ENCODE assay signal across 32 cellular contexts in the genomic region with DNA sequence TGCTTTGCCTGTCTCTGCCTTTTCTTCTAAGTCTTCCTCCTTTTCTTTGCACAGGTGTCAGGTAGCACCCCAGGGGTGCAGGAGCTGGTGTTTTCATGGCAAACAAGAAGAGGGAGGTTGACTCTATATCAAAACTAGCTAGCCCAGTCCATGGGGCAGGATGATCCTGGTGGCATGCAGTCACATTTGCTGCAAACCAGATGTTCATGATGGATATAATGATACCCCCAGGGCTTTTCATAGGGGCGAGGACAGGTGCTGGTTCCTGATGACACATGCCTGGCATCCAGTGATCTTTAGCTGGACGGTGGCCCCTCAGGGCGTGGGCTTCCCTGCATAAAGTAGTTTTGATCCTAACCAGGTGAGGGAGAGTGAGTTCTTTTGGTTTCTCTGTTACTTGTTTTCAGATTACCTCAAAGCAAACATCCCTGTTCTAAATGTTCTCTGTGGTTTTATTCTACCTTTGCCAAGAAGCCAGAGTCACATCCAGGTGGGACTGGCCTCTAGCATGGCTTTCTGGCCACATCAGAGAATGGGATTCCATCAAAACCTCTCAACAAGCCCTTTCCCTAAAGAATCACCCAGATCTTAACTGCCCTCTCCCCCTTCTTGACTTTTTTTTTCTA. TPM values are rescaled to one million over a fixed set of nuclear protein-coding genes. Genes with fewer than 3 reads are reported as not detected.
A peak's percentile ranks its signal among the peaks of the same experiment; 100 is the strongest.
DNase-seq lines count a peak whose midpoint lies in the region; ATAC-seq, FAIRE-seq and TF ChIP-seq lines count a peak whose summit lies in the region.
"Had no signal": no experiment of that assay in that cellular context is flagged by ENCODE, and none has a peak within 500 bp of the region (broad histone marks: within the 10 kb centered on the region; RNA-seq: fewer than 3 reads in every experiment).

No MANE protein-coding gene starts in this region.

- in situ Hi-C loops in gastrocnemius medialis (cut with MboI; ENCODE audit: low sequenced_read_pairs in 4 of 4), result no loop called here

- TF ChIP-seq POLR2A in gastrocnemius medialis (IDR thresholded peaks at IDR 0.05), result no peak
- no peak for TF ChIP-seq POLR2A in testis (IDR thresholded peaks at IDR 0.05)
- TF ChIP-seq POLR2A in GM12892 (IDR thresholded peaks at IDR 0.05; ENCODE audit: low read depth, low read length), result no peak

- H3K27me3 ChIP-seq in PC-3 (ENCODE audit: low read length) (no peaks in the 10 kb centered on the region), endodermal cell (ENCODE audit: control insufficient read depth, insufficient read depth, low read length, poor library complexity, severe bottlenecking) (no peaks in the 10 kb centered on the region), gastrocnemius medialis (no peaks in the 10 kb centered on the region), testis (no peaks in the 10 kb centered on the region)
- H3K27me3 ChIP-seq: BLaER1, tibial nerve had no signal

- H3K27ac ChIP-seq in PC-3 (ENCODE audit: low read length) (peak overlapping the region; percentile 67), endodermal cell (ENCODE audit: low read depth, low read length) (no peak overlapping the region), gastrocnemius medialis (no peak overlapping the region), testis (no peak overlapping the region)
- H3K27ac ChIP-seq: BLaER1, KMS-11, tibial nerve had no signal

- peaks cover 3% of the 10 kb centered on the region; the same call in 1 of the 2 replicates for H3K36me3 ChIP-seq in PC-3 (ENCODE audit: low read depth, low read length)
- H3K36me3 ChIP-seq in endodermal cell (ENCODE audit: control insufficient read depth, insufficient read depth, low read length), result no peaks in the 10 kb centered on the region
- no peaks in the 10 kb centered on the region for H3K36me3 ChIP-seq in gastrocnemius medialis
- H3K36me3 ChIP-seq in testis (ENCODE audit: low read depth, missing control alignments), result no peaks in the 10 kb centered on the region

- H3K4me1 ChIP-seq in PC-3 (ENCODE audit: insufficient read depth, low read length) (peaks cover 39% of the 10 kb centered on the region), endodermal cell (ENCODE audit: control insufficient read depth, insufficient read depth, low read length) (peaks cover 8% of the 10 kb centered on the region), gastrocnemius medialis (no peaks in the 10 kb centered on the region), testis (no peaks in the 10 kb centered on the region)
- H3K4me1 ChIP-seq: BLaER1, tibial nerve had no signal

- H3K9ac ChIP-seq in PC-3 (ENCODE audit: low read length) (no peak overlapping the region), endodermal cell (ENCODE audit: extremely low read depth, low read length, poor library complexity, severe bottlenecking) (no peak overlapping the region)
- H3K9ac ChIP-seq: BLaER1, KMS-11 had no signal

- H3F3A ChIP-seq in PC-3 (ENCODE audit: low read length, unreplicated experiment), result no peaks in the 10 kb centered on the region

- no peak overlapping the region for H2AFZ ChIP-seq in PC-3 (ENCODE audit: low read length)

- CTCF ChIA-PET in activated CD4-positive, alpha-beta T cell treated with anti-CD3 and anti-CD28 coated beads, Interleukin-2, amount 10 ng/mL, durations not matched to agents 7 days and 5 days (lab: Charles Lee), result interaction anchor here (0.7 to 1.3 kb wide), 3 partner anchors 12 to 176 kb away, joined by 3 read pairs; no protein-coding TSS in a partner anchor
- CTCF ChIA-PET in PC-3 (lab: Charles Lee), result no interaction called here

- no peak for TF ChIP-seq CTCF in PC-3 (conservative IDR thresholded peaks at IDR 0.05; ENCODE audit: low read depth, low read length)
- TF ChIP-seq CTCF in endodermal cell (conservative IDR thresholded peaks at IDR 0.05), result no peak
- TF ChIP-seq CTCF in gastrocnemius medialis (IDR thresholded peaks at IDR 0.05 in 4 of 5, conservative IDR thresholded peaks at IDR 0.05 in 1 of 5), result no peak
- TF ChIP-seq CTCF in testis (IDR thresholded peaks at IDR 0.05), result no peak

- H3K79me2 ChIP-seq in PC-3 (ENCODE audit: low read length), result peaks cover 34% of the 10 kb centered on the region

- no peaks in the 10 kb centered on the region for H3K27me3 Mint-ChIP-seq in activated CD4-positive, alpha-beta T cell treated with anti-CD3 and anti-CD28 coated beads, Interleukin-2, amount 10 ng/mL, durations not matched to agents 7 days and 5 days
- H3K27me3 Mint-ChIP-seq in endodermal cell (ENCODE audit: insufficient read depth), result peaks cover 1% of the 10 kb centered on the region
- H3K27me3 Mint-ChIP-seq: naive B cell; stimulated activated naive CD8-positive, alpha-beta T cell treated with anti-CD3 and anti-CD28 coated beads, Interleukin-15, Interleukin-2, amounts not matched to agents 100 ng/mL and 50 ng/mL, for 24 hours; T-cell had no signal

- H3K9me3 Mint-ChIP-seq in activated CD4-positive, alpha-beta T cell treated with anti-CD3 and anti-CD28 coated beads, Interleukin-2, amount 10 ng/mL, durations not matched to agents 7 days and 5 days, result peaks cover 13% of the 10 kb centered on the region
- peaks cover 6% of the 10 kb centered on the region for H3K9me3 Mint-ChIP-seq in endodermal cell

- no peak overlapping the region for H3K4me3 Mint-ChIP-seq in activated CD4-positive, alpha-beta T cell treated with anti-CD3 and anti-CD28 coated beads, Interleukin-2, amount 10 ng/mL, durations not matched to agents 7 days and 5 days
- H3K4me3 Mint-ChIP-seq in endodermal cell, result no peak overlapping the region
- H3K4me3 Mint-ChIP-seq: naive B cell; stimulated activated naive CD8-positive, alpha-beta T cell treated with anti-CD3 and anti-CD28 coated beads, Interleukin-15, Interleukin-2, amounts not matched to agents 100 ng/mL and 50 ng/mL, for 24 hours; T-cell had no signal

- no peaks in the 10 kb centered on the region for H3K9me2 ChIP-seq in PC-3 (replicated peaks; ENCODE audit: low read length)

- H3K36me3 Mint-ChIP-seq in activated CD4-positive, alpha-beta T cell treated with anti-CD3 and anti-CD28 coated beads, Interleukin-2, amount 10 ng/mL, durations not matched to agents 7 days and 5 days (ENCODE audit: low read depth), result peaks cover 53% of the 10 kb centered on the region
- H3K36me3 Mint-ChIP-seq in endodermal cell (ENCODE audit: low read depth), result peaks cover 20% of the 10 kb centered on the region

- 86% methylated on average over 3 of the region's 3 CpGs; no CpG with 5 or more reads in 1 of the 2 experiments for WGBS in endodermal cell (ENCODE audit: insufficient coverage in 1 of 2, insufficient read length in 1 of 2), 2 experiments
- WGBS in testis, 2 donors, result 88 to 93% methylated on average over 3 of the region's 3 CpGs

- peaks cover 24% of the 10 kb centered on the region for H3K4me1 Mint-ChIP-seq in activated CD4-positive, alpha-beta T cell treated with anti-CD3 and anti-CD28 coated beads, Interleukin-2, amount 10 ng/mL, durations not matched to agents 7 days and 5 days
- peaks cover 38% of the 10 kb centered on the region for H3K4me1 Mint-ChIP-seq in endodermal cell

- peak overlapping the region; percentile 58 for H3K4me2 ChIP-seq in PC-3 (ENCODE audit: low read length)
- H3K4me2 ChIP-seq: BLaER1, KMS-11, smooth muscle cell had no signal

- H3K4me3 ChIP-seq in PC-3 (ENCODE audit: low read length) (no peak overlapping the region), endodermal cell (ENCODE audit: low read length) (no peak overlapping the region), gastrocnemius medialis (no peak overlapping the region), testis (no peak overlapping the region)
- H3K4me3 ChIP-seq: BLaER1, smooth muscle cell, tibial nerve had no signal

- no peaks in the 10 kb centered on the region for H4K20me1 ChIP-seq in PC-3 (ENCODE audit: low read length)

- POLR2A ChIA-PET in activated CD4-positive, alpha-beta T cell treated with anti-CD3 and anti-CD28 coated beads, Interleukin-2, amount 10 ng/mL, durations not matched to agents 7 days and 5 days (lab: Charles Lee), result no interaction called here
- POLR2A ChIA-PET in PC-3 (lab: Charles Lee; ENCODE audit: unreplicated experiment), result interaction anchor here (0.6 kb wide), 1 partner anchor 15 kb away, joined by 4 read pairs; no protein-coding TSS in a partner anchor

- no TSS peak for BruUV-seq in PC-3 (replicated peaks; lab: Mats Ljungman, UMichigan)

- DNase-seq in activated CD4-positive, alpha-beta T cell treated with anti-CD3 and anti-CD28 coated beads, Interleukin-2, amount 10 ng/mL, durations not matched to agents 7 days and 5 days, result no peak
- DNase-seq in activated CD4-positive, alpha-beta T cell treated with anti-CD3 and anti-CD28 coated beads, Interleukin-2, amount 50 U/mL, for 4 hours, result no peak
- DNase-seq in PC-3 (peak; percentile 77), endodermal cell (peak; percentile 60), occipital lobe (lab: John Stamatoyannopoulos, UW) (no peak), gastrocnemius medialis (no peak), testis (no peak), GM12892 (ENCODE audit: insufficient read length) (no peak)
- DNase-seq: activated CD4-positive, alpha-beta T cell treated with anti-CD3 and anti-CD28 coated beads for 48 hours; activated effector memory CD4-positive, alpha-beta T cell treated with Interleukin-2 at 50 U/mL for 16 hours; HCEC 1CT; left colon; MV-4-11; naive B cell; NCI-H187; NCI-H774; retina; SHP77; T-cell had no signal

- H3K27ac Mint-ChIP-seq in activated CD4-positive, alpha-beta T cell treated with anti-CD3 and anti-CD28 coated beads, Interleukin-2, amount 10 ng/mL, durations not matched to agents 7 days and 5 days, result peak overlapping the region; percentile 36
- no peak overlapping the region for H3K27ac Mint-ChIP-seq in endodermal cell
- H3K27ac Mint-ChIP-seq: stimulated activated naive CD8-positive, alpha-beta T cell treated with anti-CD3 and anti-CD28 coated beads, Interleukin-15, Interleukin-2, amounts not matched to agents 100 ng/mL and 50 ng/mL, for 24 hours had no signal

- ATAC-seq in PC-3, result peak; percentile 37
- no peak for ATAC-seq in gastrocnemius medialis
- ATAC-seq: left colon, T-cell had no signal

- H3K9me3 ChIP-seq in PC-3 (ENCODE audit: low read length) (no peaks in the 10 kb centered on the region), endodermal cell (ENCODE audit: control insufficient read depth, low read length) (no peaks in the 10 kb centered on the region), gastrocnemius medialis (no peaks in the 10 kb centered on the region), testis (no peaks in the 10 kb centered on the region)
- H3K9me3 ChIP-seq: tibial nerve had no signal

- FAIRE-seq in GM12892 (lab: Jason Lieb, UNC), result no peak
- FAIRE-seq: endothelial cell of umbilical vein had no signal

- intact Hi-C loops in PC-3 (cut with micrococcal nuclease) (no loop called here), gastrocnemius medialis (cut with DNase I; ENCODE audit: low total_unique reads) (no loop called here), testis (cut with DNase I; ENCODE audit: low total_unique reads) (no loop called here)

RNA-seq across cellular contexts. Expression of gene UBA6, which starts 11.2 kb away (rescaled TPM):
- 10 to 100 TPM; 73.3 to 82.0 TPM for total RNA-seq in activated CD4-positive, alpha-beta T cell treated with anti-CD3 and anti-CD28 coated beads, Interleukin-2, amount 10 ng/mL, durations not matched to agents 7 days and 5 days
- 94.6 and 107 TPM in 2 replicates for total RNA-seq in PC-3 (2014; rRNA removed)
- 100 to 1,000 TPM in 1 of 2 donors, 10 to 100 TPM in 1; 83.1 to 117 TPM for total RNA-seq in endodermal cell
- polyA plus RNA-seq in endodermal cell (2013, experiment 1 of 2), result 63.2 TPM
- polyA plus RNA-seq in endodermal cell (2013, experiment 2 of 2), result 61.2 TPM
- 127 TPM for total RNA-seq in occipital lobe
- 100 to 1,000 TPM in 1 of 4 donors, 10 to 100 TPM in 3; 38.9 to 103 (median 46.3) TPM for total RNA-seq in gastrocnemius medialis
- total RNA-seq in testis, result 10 to 100 TPM; 76.2 to 86.8 TPM
- 19.7 TPM for polyA plus RNA-seq in testis (ENCODE audit: insufficient read depth, low read depth, low replicate concordance)
- 34.0 TPM for polyA plus RNA-seq in GM12892 (2012; ENCODE audit: missing spikeins)

RNA-seq across cellular contexts. Expression of gene GNRHR, which starts 42.1 kb away (rescaled TPM):
- total RNA-seq in activated CD4-positive, alpha-beta T cell treated with anti-CD3 and anti-CD28 coated beads, Interleukin-2, amount 10 ng/mL, durations not matched to agents 7 days and 5 days, result not detected
- total RNA-seq in PC-3 (2014; rRNA removed) (not detected in 2 replicates), endodermal cell (not detected), occipital lobe (not detected), gastrocnemius medialis (not detected), testis (under 1 TPM in 1 of 2 donors, not detected in 1; 0.16 TPM)
- polyA plus RNA-seq in endodermal cell (2013, experiment 1 of 2), result not detected
- polyA plus RNA-seq in endodermal cell (2013, experiment 2 of 2), result not detected
- not detected for polyA plus RNA-seq in testis (ENCODE audit: insufficient read depth, low read depth, low replicate concordance)
- 0.23 TPM for polyA plus RNA-seq in GM12892 (2012; ENCODE audit: missing spikeins)
- total RNA-seq: A673, cardiac septum, dermis microvascular lymphatic vessel endothelial cell, endothelial cell of umbilical vein, HT1080, left colon, mesenteric fat pad, OCI-LY7, osteoblast, T-cell, tibial nerve had no signal
- polyA plus RNA-seq: endothelial cell of umbilical vein, smooth muscle cell had no signal

Comparison
In these comparisons a context has a peak if more than half of its experiments do, and no peak if none do; other contexts are left out.
1. DNase-seq: peak in PC-3 (single experiment) and endodermal cell (single experiment); none in activated CD4-positive, alpha-beta T cell treated with anti-CD3 and anti-CD28 coated beads, Interleukin-2, amount 10 ng/mL, durations not matched to agents 7 days and 5 days (single experiment), activated CD4-positive, alpha-beta T cell treated with anti-CD3 and anti-CD28 coated beads, Interleukin-2, amount 50 U/mL, for 4 hours (0 of 2), occipital lobe (single experiment), gastrocnemius medialis (0 of 2), testis (single experiment) and GM12892 (single experiment).